14 cellular contexts compared by ENCODE assay signal in genomic region chr21:28822064-28822402, GRCh38.
"Had no signal": no experiment of that assay in that cellular context is flagged by ENCODE, and none has a peak within 500 bp of the region (broad histone marks: within the 10 kb centered on the region; RNA-seq: fewer than 3 reads in every experiment).

No MANE protein-coding gene starts in this region.

- H3K27me3 ChIP-seq: neural progenitor cell had no signal

- DNase-seq: activated CD4-positive, alpha-beta T cell treated with anti-CD3 and anti-CD28 coated beads, Interleukin-2, amount 10 ng/mL, durations not matched to agents 7 days and 5 days; activated CD8-positive, alpha-beta memory T cell treated with anti-CD3 and anti-CD28 coated beads for 24 hours; activated gamma-delta T cell treated with Interleukin-2 at 50 U/mL for 16 hours; activated naive CD8-positive, alpha-beta T cell treated with anti-CD3 and anti-CD28 coated beads, Interleukin-2, amount 10 ng/mL, durations not matched to agents 7 days and 5 days; anterior cingulate cortex; glutamatergic neuron; midbrain; stimulated activated CD4-positive, alpha-beta T cell treated with anti-CD3 and anti-CD28 coated beads, Interleukin-15, amount 100 ng/mL, for 24 hours; stimulated activated CD4-positive, alpha-beta T cell treated with anti-CD3 and anti-CD28 coated beads, Interleukin-4, amount 100 ng/mL, for 24 hours; stimulated activated naive CD4-positive, alpha-beta T cell; T-cell; T-helper 9 cell had no signal

- FAIRE-seq: bronchial epithelial cell had no signal

- H3K27ac ChIP-seq: neural progenitor cell had no signal

- H3K9ac ChIP-seq: neural progenitor cell had no signal

- ATAC-seq: T-cell had no signal

- H3K36me3 ChIP-seq: neural progenitor cell had no signal

- H3K4me3 ChIP-seq: neural progenitor cell had no signal
